Comparison of ENCODE assay signal across 18 cellular contexts in genomic region chr10:77548157-77548556, GRCh38.
DNase-seq lines count a peak whose midpoint lies in the region; FAIRE-seq and TF ChIP-seq lines count a peak whose summit lies in the region.
"Had no signal": no experiment of that assay in that cellular context is flagged by ENCODE, and none has a peak within 500 bp of the region (broad histone marks: within the 10 kb centered on the region; RNA-seq: fewer than 3 reads in every experiment).

No MANE protein-coding gene starts in this region.

- no peak overlapping the region for H3K4me3 ChIP-seq in colonic mucosa
- H3K4me3 ChIP-seq: A549 had no signal

- H3K4me1 ChIP-seq in colonic mucosa = no peaks in the 10 kb centered on the region
- H3K4me1 ChIP-seq: A549, Caco-2 had no signal

- no peak overlapping the region for H3K9ac ChIP-seq in colonic mucosa (ENCODE audit: low read depth in 2 of 2, low read length in 2 of 2)

- in situ Hi-C loops in GM13976 (cut with MboI; ENCODE audit: low sequenced_read_pairs, unreplicated experiment) = no loop called here

- H3K27ac ChIP-seq in 22Rv1 (peak overlapping the region; percentile 38), colonic mucosa (no peak overlapping the region)
- H3K27ac ChIP-seq: C4-2B, HL-60 had no signal

- TF ChIP-seq POLR2A in GM12892 (IDR thresholded peaks at IDR 0.05; ENCODE audit: low read depth, low read length) = no peak

- no peaks in the 10 kb centered on the region for H3K36me3 ChIP-seq in colonic mucosa

- H3K9me3 ChIP-seq in colonic mucosa = no peaks in the 10 kb centered on the region

- no peak for FAIRE-seq in GM12892 (lab: Jason Lieb, UNC)
- FAIRE-seq: A549 had no signal

- intact Hi-C loops in colonic mucosa (cut with DNase I) = no loop called here

- no peaks in the 10 kb centered on the region for H3K27me3 ChIP-seq in colonic mucosa

- DNase-seq in NCI-H69 (lab: John Stamatoyannopoulos, UW) (peak; percentile 65), colonic mucosa (peak; percentile 76), myocyte (ENCODE audit: low read depth) (peak; percentile 90), GM13976 (ENCODE audit: low spot score) (no peak), GM12892 (ENCODE audit: insufficient read length) (no peak), NCI-H2227 treated with DMSO at 0.1 percent for 48 hours (lab: John Stamatoyannopoulos, UW) (no peak)
- no peak for DNase-seq in stimulated activated CD4-positive, alpha-beta T cell treated with anti-CD3 and anti-CD28 coated beads, Interleukin-15, amount 100 ng/mL, for 24 hours
- DNase-seq: Caco-2, DMS79 treated with DMSO at 0.1 percent for 48 hours, H7, NCI-H1092, NCI-H1694, NCI-H2107, NCI-H446 treated with DMSO at 0.1 percent for 48 hours had no signal

- TF ChIP-seq CTCF in 22Rv1 (IDR thresholded peaks at IDR 0.05) (no peak), colonic mucosa (IDR thresholded peaks at IDR 0.05) (no peak), GM13976 (IDR thresholded peaks at IDR 0.05; ENCODE audit: borderline replicate concordance, control extremely low read depth, extremely low read depth, insufficient read depth, missing control alignments) (no peak)

Comparison
In these comparisons a context has a peak if more than half of its experiments do, and no peak if none do; other contexts are left out.
1. DNase-seq: peak in NCI-H69 (single experiment), colonic mucosa (single experiment) and myocyte (single experiment); none in GM13976 (single experiment), GM12892 (single experiment), NCI-H2227 treated with DMSO at 0.1 percent for 48 hours (single experiment) and stimulated activated CD4-positive, alpha-beta T cell treated with anti-CD3 and anti-CD28 coated beads, Interleukin-15, amount 100 ng/mL, for 24 hours (single experiment).